Comparison of ENCODE assay signal across 34 cellular contexts in the genomic region with DNA sequence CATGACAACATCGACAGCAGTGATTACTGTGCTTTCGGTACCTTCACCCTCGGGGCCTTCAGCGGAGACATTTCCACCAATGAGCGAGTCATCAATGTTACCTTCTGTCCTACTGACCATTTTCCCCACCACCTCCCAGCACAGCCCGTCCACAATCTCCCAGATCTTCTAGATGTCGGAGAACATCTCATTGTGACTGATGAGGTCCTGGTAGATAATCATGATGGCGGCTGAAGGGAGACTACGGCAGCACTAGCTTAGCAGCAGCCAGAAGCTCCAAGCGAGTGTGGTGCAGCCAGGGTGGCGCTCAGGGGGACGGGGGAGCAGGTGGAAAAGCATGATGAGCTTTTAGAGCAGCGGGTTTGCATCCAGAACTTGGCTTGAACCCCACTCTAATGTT.
"Had no signal": no experiment of that assay in that cellular context is flagged by ENCODE, and none has a peak within 500 bp of the region (broad histone marks: within the 10 kb centered on the region; RNA-seq: fewer than 3 reads in every experiment).

No MANE protein-coding gene starts in this region.

- H3K27me3 ChIP-seq: MG63 had no signal

- H3K9me3 ChIP-seq: MG63 had no signal

- H3K4me2 ChIP-seq: KMS-11 had no signal

- H3K36me3 ChIP-seq: MG63 had no signal

- DNase-seq: Karpas-422, Kasumi-1, MG63, MV-4-11, NCI-H1048, NCI-H1092, NCI-H1092 treated with DMSO at 0.1 percent for 48 hours, NCI-H1105, NCI-H1105 treated with DMSO at 0.1 percent for 48 hours, NCI-H1417, NCI-H1417 treated with DMSO at 0.1 percent for 48 hours, NCI-H1436, NCI-H1436 treated with DMSO at 0.1 percent for 48 hours, NCI-H146, NCI-H1694, NCI-H1694 treated with DMSO at 0.1 percent for 48 hours, NCI-H187, NCI-H187 treated with DMSO at 0.1 percent for 48 hours, NCI-H1930, NCI-H2029, NCI-H2029 treated with DMSO at 0.1 percent for 48 hours, NCI-H2081, NCI-H2081 treated with DMSO at 0.1 percent for 48 hours, NCI-H2107, NCI-H2171, NCI-H2171 treated with DMSO at 0.1 percent for 48 hours, NCI-H2227 treated with DMSO at 0.1 percent for 48 hours, NCI-H226, NCI-H345, NCI-H446, NCI-H446 treated with DMSO at 0.1 percent for 48 hours, NCI-H510A, NCI-H510A treated with DMSO at 0.1 percent for 48 hours had no signal

- H3K4me3 ChIP-seq: MG63 had no signal

- H3K27ac ChIP-seq: KMS-11 had no signal

- H3K9ac ChIP-seq: KMS-11 had no signal
